8 cellular contexts compared by ENCODE assay signal in genomic region chr12:94207467-94208432, GRCh38. TPM values are rescaled to one million over a fixed set of nuclear protein-coding genes. Genes with fewer than 3 reads are reported as not detected.
DNase-seq lines count a peak whose midpoint lies in the region; ATAC-seq lines count a peak whose summit lies in the region.

No MANE protein-coding gene starts in this region.

- H3K4me3 Mint-ChIP-seq in immature natural killer cell: peak overlapping the region; percentile 79 to 93 (median 86)
- H3K4me3 Mint-ChIP-seq in stimulated activated naive CD8-positive, alpha-beta T cell treated with anti-CD3 and anti-CD28 coated beads, Interleukin-15, Interleukin-2, amounts not matched to agents 100 ng/mL and 50 ng/mL, for 24 hours: peak overlapping the region; percentile 80

- H3K27me3 ChIP-seq in ACC112 (ENCODE audit: insufficient read depth, low read length): no peaks in the 10 kb centered on the region

- H3K4me3 ChIP-seq in ACC112 (ENCODE audit: low read depth, low read length): peak overlapping the region; percentile 68

- H3K36me3 Mint-ChIP-seq in immature natural killer cell: peaks cover 4 to 16% (median 4%) of the 10 kb centered on the region in 3 donors
- peaks cover 20% of the 10 kb centered on the region for H3K36me3 Mint-ChIP-seq in stimulated activated naive CD8-positive, alpha-beta T cell treated with anti-CD3 and anti-CD28 coated beads, Interleukin-15, Interleukin-2, amounts not matched to agents 100 ng/mL and 50 ng/mL, for 24 hours (ENCODE audit: low read depth)

- H3K4me1 Mint-ChIP-seq in immature natural killer cell: peaks cover 60 to 76% of the 10 kb centered on the region in 2 donors
- H3K4me1 Mint-ChIP-seq in stimulated activated naive CD8-positive, alpha-beta T cell treated with anti-CD3 and anti-CD28 coated beads, Interleukin-15, Interleukin-2, amounts not matched to agents 100 ng/mL and 50 ng/mL, for 24 hours (ENCODE audit: low read depth): peaks cover 79% of the 10 kb centered on the region

- H3K9me3 Mint-ChIP-seq in immature natural killer cell: no peaks in the 10 kb centered on the region
- H3K9me3 Mint-ChIP-seq in stimulated activated naive CD8-positive, alpha-beta T cell treated with anti-CD3 and anti-CD28 coated beads, Interleukin-15, Interleukin-2, amounts not matched to agents 100 ng/mL and 50 ng/mL, for 24 hours: peaks cover 5% of the 10 kb centered on the region

- DNase-seq in activated CD8-positive, alpha-beta memory T cell treated with anti-CD3 and anti-CD28 coated beads, Interleukin-2, amount 50 U/mL, for 4 hours: peak; percentile 18
- DNase-seq in immature natural killer cell: peak; percentile 21 to 41 (median 26)
- DNase-seq in kidney tubule cell (ENCODE audit: low spot score): no peak
- DNase-seq in mucosa of gallbladder (ENCODE audit: low spot score): no peak

- peak overlapping the region; percentile 79 for H3K27ac ChIP-seq in ACC112 (ENCODE audit: low read depth, low read length)

- peak overlapping the region; percentile 89 to 97 (median 95) for H3K27ac Mint-ChIP-seq in immature natural killer cell
- peak overlapping the region; percentile 97 for H3K27ac Mint-ChIP-seq in stimulated activated naive CD8-positive, alpha-beta T cell treated with anti-CD3 and anti-CD28 coated beads, Interleukin-15, Interleukin-2, amounts not matched to agents 100 ng/mL and 50 ng/mL, for 24 hours

- H3K79me2 ChIP-seq in ACC112 (ENCODE audit: control insufficient read depth, insufficient read depth, low read length, unreplicated experiment): no peaks in the 10 kb centered on the region

- peaks cover 0 to 3% (median 2%) of the 10 kb centered on the region in 3 donors for H3K27me3 Mint-ChIP-seq in immature natural killer cell (ENCODE audit: low read depth in 3 of 3)
- H3K27me3 Mint-ChIP-seq in stimulated activated naive CD8-positive, alpha-beta T cell treated with anti-CD3 and anti-CD28 coated beads, Interleukin-15, Interleukin-2, amounts not matched to agents 100 ng/mL and 50 ng/mL, for 24 hours: no peaks in the 10 kb centered on the region

- ATAC-seq in GM19372 (IDR thresholded peaks at IDR 0.05; ENCODE audit: low read depth, unreplicated experiment): peak; percentile 78
- ATAC-seq in HG03442 (IDR thresholded peaks at IDR 0.05; ENCODE audit: unreplicated experiment): peak; percentile 73

- peaks cover 29% of the 10 kb centered on the region for H3K4me1 ChIP-seq in ACC112 (ENCODE audit: control insufficient read depth, insufficient read depth, low read length, unreplicated experiment)

- peak overlapping the region; percentile 89 for H2AFZ ChIP-seq in ACC112 (ENCODE audit: low read length, unreplicated experiment)

- no peaks in the 10 kb centered on the region for H3K36me3 ChIP-seq in ACC112 (ENCODE audit: insufficient read depth, low read length)

RNA-seq across cellular contexts. Expression of gene PLXNC1, which starts 59.4 kb away (rescaled TPM):
- 1 to 10 TPM; 2.3 to 3.3 (median 2.5) TPM for polyA plus RNA-seq in immature natural killer cell
- total RNA-seq in mucosa of gallbladder: 17.6 TPM

Comparison
In these comparisons a context has a peak if more than half of its experiments do, and no peak if none do; other contexts are left out.
1. DNase-seq: peak in activated CD8-positive, alpha-beta memory T cell treated with anti-CD3 and anti-CD28 coated beads, Interleukin-2, amount 50 U/mL, for 4 hours (single experiment) and immature natural killer cell (3 of 3); none in kidney tubule cell (single experiment) and mucosa of gallbladder (single experiment).